Comparison of ENCODE assay signal across 20 cellular contexts in the genomic region with DNA sequence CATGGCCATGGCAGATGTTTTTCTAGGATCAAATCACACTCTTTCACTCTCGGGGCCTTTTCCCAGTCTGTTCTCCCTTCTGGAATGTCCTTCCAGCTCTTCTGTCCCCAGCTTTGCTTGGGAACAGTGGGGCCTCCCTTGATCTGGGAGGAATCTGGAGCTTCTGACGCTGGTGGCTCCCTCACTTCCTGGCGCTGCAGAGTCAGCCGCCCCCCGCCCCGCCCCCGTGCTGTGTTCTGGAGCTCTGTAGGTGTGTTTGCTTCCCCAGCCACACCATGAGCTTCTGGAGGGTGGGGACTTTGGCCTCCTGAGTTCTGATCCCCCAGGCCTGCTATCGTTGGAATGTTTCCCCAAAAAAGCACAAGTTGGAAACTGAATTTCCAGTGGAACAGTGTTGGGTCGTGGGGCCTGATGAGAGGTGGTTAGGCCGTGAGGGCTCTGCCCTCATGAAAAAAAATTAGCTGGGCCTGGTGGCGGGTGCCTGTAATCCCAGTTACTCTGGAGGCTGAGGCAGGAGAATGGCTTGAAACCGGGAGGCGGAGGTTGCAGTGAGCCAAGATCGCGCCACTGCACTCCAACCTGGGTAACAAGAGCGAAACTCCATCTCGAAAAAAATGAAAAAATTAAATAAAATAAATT. TPM values are rescaled to one million over a fixed set of nuclear protein-coding genes. Genes with fewer than 3 reads are reported as not detected.
DNase-seq lines count a peak whose midpoint lies in the region; ATAC-seq, FAIRE-seq and TF ChIP-seq lines count a peak whose summit lies in the region.
"Had no signal": no experiment of that assay in that cellular context is flagged by ENCODE, and none has a peak within 500 bp of the region (broad histone marks: within the 10 kb centered on the region; RNA-seq: fewer than 3 reads in every experiment).

No MANE protein-coding gene starts in this region.

- no peaks in the 10 kb centered on the region for H3K9me1 ChIP-seq in endothelial cell of umbilical vein (replicated peaks; ENCODE audit: control insufficient read depth, extremely low read depth, insufficient read depth, low read length)

- no peaks in the 10 kb centered on the region for H3K79me2 ChIP-seq in endothelial cell of umbilical vein (ENCODE audit: control insufficient read depth, insufficient read depth, low read length)

- CTCF ChIA-PET in endothelial cell of umbilical vein (lab: Charles Lee): interaction anchor here (0.6 to 1.2 kb wide), 5 partner anchors 10 to 502 kb away, joined by 3 to 8 read pairs (median 3); no protein-coding TSS in a partner anchor
- CTCF ChIA-PET in A673 (lab: Charles Lee): interaction anchor here (0.5 to 0.6 kb wide), 2 partner anchors 8 to 521 kb away, joined by 3 to 4 read pairs; no protein-coding TSS in a partner anchor

- peak; percentile 27 for ATAC-seq in mucosa of descending colon
- ATAC-seq in GM18505 (IDR thresholded peaks at IDR 0.05; ENCODE audit: unreplicated experiment): no peak
- ATAC-seq: natural killer cell treated with Interleukin-12 subunit alpha and Interleukin-12 subunit beta and Interleukin-15 and Interleukin-18, amount 100 ng/mL, for 72 hours; psoas muscle had no signal

- peak overlapping the region; percentile 10 for H2AFZ ChIP-seq in endothelial cell of umbilical vein (ENCODE audit: low read depth, low read length)

- no peak for TF ChIP-seq CTCF in endothelial cell of umbilical vein (IDR thresholded peaks at IDR 0.05; ENCODE audit: extremely low read depth in 1 of 2, insufficient read depth in 1 of 2, low read depth in 1 of 2, low read length in 2 of 2)
- TF ChIP-seq CTCF in mucosa of descending colon (IDR thresholded peaks at IDR 0.05): no peak
- no peak for TF ChIP-seq CTCF in A673 (conservative IDR thresholded peaks at IDR 0.05; ENCODE audit: low read depth, low read length)

- BruUV-seq in endothelial cell of umbilical vein (replicated peaks; lab: Mats Ljungman, UMichigan) (no TSS peak), A673 (replicated peaks; lab: Mats Ljungman, UMichigan) (no TSS peak)

- DNase-seq in EH (ENCODE audit: low read depth) (peak; percentile 24), HuH-7 (ENCODE audit: low spot score) (peak; percentile 64), endothelial cell of umbilical vein (ENCODE audit: low read depth, low spot score) (no peak), mucosa of descending colon (no peak), NCI-H446 (lab: John Stamatoyannopoulos, UW) (no peak), SKM-1 treated with dmso at 0.1 percent for 144 hours (lab: John Stamatoyannopoulos, UW; ENCODE audit: unreplicated experiment) (no peak), A673 (ENCODE audit: low spot score) (no peak)
- DNase-seq: activated CD4-positive, alpha-beta memory T cell treated with anti-CD3 and anti-CD28 coated beads, Interleukin-2, amount 10 ng/mL, durations not matched to agents 7 days and 5 days; activated naive CD4-positive, alpha-beta T cell treated with Interleukin-2 at 50 U/mL for 16 hours; activated T-cell treated with anti-CD3 and anti-CD28 coated beads, Interleukin-2, amount 50 U/mL, for 24 hours; effector CD8-positive, alpha-beta T cell; mammary epithelial cell; NCI-H1436; NCI-H2171 treated with DMSO at 0.1 percent for 48 hours; NCI-H774; psoas muscle; stimulated activated CD4-positive, alpha-beta T cell treated with anti-CD3 and anti-CD28 coated beads, Interleukin-4, amount 100 ng/mL, for 24 hours; substantia nigra had no signal

- dilution Hi-C loops in endothelial cell of umbilical vein (cut with MboI; ENCODE audit: extremely low pct_ligation_motif_present, low sequenced_read_pairs): no loop called here

- no peak for TF ChIP-seq POLR2A in endothelial cell of umbilical vein (IDR thresholded peaks at IDR 0.05; ENCODE audit: low read depth, low read length)
- TF ChIP-seq POLR2A in GM18505 (IDR thresholded peaks at IDR 0.05; ENCODE audit: borderline replicate concordance, extremely low read depth, insufficient read depth, insufficient read length): no peak

- FAIRE-seq in endothelial cell of umbilical vein (lab: Jason Lieb, UNC): no peak

- H3K27me3 ChIP-seq in endothelial cell of umbilical vein (ENCODE audit: control insufficient read depth in 2 of 2, insufficient read depth in 2 of 2, low read length in 2 of 2): no peaks in the 10 kb centered on the region
- H3K27me3 ChIP-seq in A673 (replicated peaks; ENCODE audit: insufficient read depth, low read depth, low read length, poor library complexity): no peaks in the 10 kb centered on the region

- POLR2A ChIA-PET in endothelial cell of umbilical vein (lab: Charles Lee) (no interaction called here), A673 (lab: Charles Lee; ENCODE audit: low non-redundant PET) (interaction anchor here (0.7 kb wide), 1 partner anchor 1575 kb away, joined by 4 read pairs; no protein-coding TSS in a partner anchor)

- no peak overlapping the region for H3K4me2 ChIP-seq in endothelial cell of umbilical vein (ENCODE audit: insufficient read depth, low read length)

- H3K4me1 ChIP-seq in endothelial cell of umbilical vein (ENCODE audit: control insufficient read depth, extremely low read depth, insufficient read depth, low read length): no peaks in the 10 kb centered on the region
- H3K4me1 ChIP-seq in mucosa of descending colon (ENCODE audit: low read depth): peaks cover 5% of the 10 kb centered on the region
- peaks cover 4% of the 10 kb centered on the region for H3K4me1 ChIP-seq in A673 (ENCODE audit: insufficient read depth, low read length, poor library complexity, severe bottlenecking)
- H3K4me1 ChIP-seq: psoas muscle had no signal

- H3K9me3 ChIP-seq in endothelial cell of umbilical vein (replicated peaks; ENCODE audit: control insufficient read depth, insufficient read depth, low read length) (no peaks in the 10 kb centered on the region), mucosa of descending colon (no peaks in the 10 kb centered on the region), A673 (ENCODE audit: low read depth, low read length, poor library complexity, severe bottlenecking) (no peaks in the 10 kb centered on the region)
- H3K9me3 ChIP-seq: psoas muscle had no signal

- H3K27ac ChIP-seq in endothelial cell of umbilical vein (ENCODE audit: insufficient read depth, low read depth, low read length): no peak overlapping the region
- H3K27ac ChIP-seq in A673 (ENCODE audit: low read depth, low read length, poor library complexity, severe bottlenecking): no peak overlapping the region
- H3K27ac ChIP-seq: psoas muscle had no signal

- no peaks in the 10 kb centered on the region for H3K36me3 ChIP-seq in endothelial cell of umbilical vein (ENCODE audit: control insufficient read depth in 2 of 2, extremely low read depth in 1 of 2, insufficient read depth in 2 of 2, low read length in 2 of 2)
- no peaks in the 10 kb centered on the region for H3K36me3 ChIP-seq in mucosa of descending colon (ENCODE audit: low read depth)
- no peaks in the 10 kb centered on the region for H3K36me3 ChIP-seq in A673 (ENCODE audit: insufficient read depth, low read length, poor library complexity, severe bottlenecking)

- intact Hi-C loops in endothelial cell of umbilical vein (cut with micrococcal nuclease): no loop called here
- intact Hi-C loops in mucosa of descending colon (cut with DNase I, micrococcal nuclease): no loop called here
- intact Hi-C loops in A673 (cut with micrococcal nuclease; ENCODE audit: unreplicated experiment): no loop called here

- H3K4me3 ChIP-seq in endothelial cell of umbilical vein (replicated peaks in 1 of 3; ENCODE audit: insufficient read depth in 1 of 3, low read depth in 1 of 3, low read length in 3 of 3): no peak overlapping the region
- no peak overlapping the region for H3K4me3 ChIP-seq in mucosa of descending colon
- H3K4me3 ChIP-seq in A673 (ENCODE audit: low read depth, low read length, poor library complexity, severe bottlenecking): no peak overlapping the region
- H3K4me3 ChIP-seq: psoas muscle had no signal

- H3K9ac ChIP-seq in endothelial cell of umbilical vein (replicated peaks; ENCODE audit: extremely low read depth, insufficient read depth, low read length): no peak overlapping the region

- no peaks in the 10 kb centered on the region for H4K20me1 ChIP-seq in endothelial cell of umbilical vein (replicated peaks; ENCODE audit: control insufficient read depth, extremely low read depth, insufficient read depth, low read length)

TF ChIP-seq in endothelial cell of umbilical vein, 7 proteins besides CTCF, POLR2A, EP300 and RAD21:
- TF ChIP-seq EZH2 (IDR thresholded peaks at IDR 0.05; ENCODE audit: borderline replicate concordance, low read depth, low read length, severe bottlenecking) (no peak), JUN (IDR thresholded peaks at IDR 0.05; ENCODE audit: borderline replicate concordance, insufficient read depth, insufficient read length, low read depth) (no peak), FOS (IDR thresholded peaks at IDR 0.05; ENCODE audit: borderline replicate concordance, insufficient read depth, low read length) (no peak), POLR2AphosphoS5 (IDR thresholded peaks at IDR 0.05; ENCODE audit: insufficient read depth, low read depth, low read length) (no peak), GATA2 (IDR thresholded peaks at IDR 0.05; ENCODE audit: insufficient read depth, insufficient read length, low read depth, low read length) (no peak), MYC (IDR thresholded peaks at IDR 0.05; ENCODE audit: low read depth, low read length) (no peak)
- TF ChIP-seq, protein P1, sequence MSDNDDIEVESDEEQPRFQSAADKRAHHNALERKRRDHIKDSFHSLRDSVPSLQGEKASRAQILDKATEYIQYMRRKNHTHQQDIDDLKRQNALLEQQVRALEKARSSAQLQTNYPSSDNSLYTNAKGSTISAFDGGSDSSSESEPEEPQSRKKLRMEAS (IDR thresholded peaks at IDR 0.05; ENCODE audit: insufficient read depth, insufficient read length): no peak

RNA-seq across cellular contexts. Expression of a gene that starts 17.5 kb away (rescaled TPM):
- 31.8 and 32.2 TPM in 2 replicates for total RNA-seq in endothelial cell of umbilical vein
- polyA plus RNA-seq in endothelial cell of umbilical vein: 12.9 and 15.6 TPM in 2 replicates
- 13.2 and 13.7 TPM in 2 replicates for polyA plus RNA-seq in endothelial cell of umbilical vein (2011; cell fraction: cytosol; rRNA removed)
- 21.3 and 26.5 TPM in 2 replicates for polyA plus RNA-seq in endothelial cell of umbilical vein (2011; cell fraction: nucleus; rRNA removed)
- 14.9 and 18.9 TPM in 2 replicates for polyA plus RNA-seq in endothelial cell of umbilical vein (2012)
- 27.1 and 28.8 TPM in 2 replicates for polyA minus RNA-seq in endothelial cell of umbilical vein
- polyA minus RNA-seq in endothelial cell of umbilical vein (2011; cell fraction: cytosol; rRNA and poly(A)+ RNA removed): 18.4 TPM
- polyA minus RNA-seq in endothelial cell of umbilical vein (2011; cell fraction: nucleus; rRNA and poly(A)+ RNA removed): 25.8 and 36.5 TPM in 2 replicates
- total RNA-seq in mucosa of descending colon: 10 to 100 TPM; 29.4 to 31.3 (median 29.5) TPM
- total RNA-seq in A673 (2021): 97.8 and 102 TPM in 2 replicates

Comparison
In these comparisons a context has a peak if more than half of its experiments do, and no peak if none do; other contexts are left out.
1. DNase-seq: peak in EH (single experiment) and HuH-7 (single experiment); none in endothelial cell of umbilical vein (single experiment), mucosa of descending colon (0 of 3), NCI-H446 (0 of 2), SKM-1 treated with dmso at 0.1 percent for 144 hours (single experiment) and A673 (single experiment).